In the genomic region with DNA sequence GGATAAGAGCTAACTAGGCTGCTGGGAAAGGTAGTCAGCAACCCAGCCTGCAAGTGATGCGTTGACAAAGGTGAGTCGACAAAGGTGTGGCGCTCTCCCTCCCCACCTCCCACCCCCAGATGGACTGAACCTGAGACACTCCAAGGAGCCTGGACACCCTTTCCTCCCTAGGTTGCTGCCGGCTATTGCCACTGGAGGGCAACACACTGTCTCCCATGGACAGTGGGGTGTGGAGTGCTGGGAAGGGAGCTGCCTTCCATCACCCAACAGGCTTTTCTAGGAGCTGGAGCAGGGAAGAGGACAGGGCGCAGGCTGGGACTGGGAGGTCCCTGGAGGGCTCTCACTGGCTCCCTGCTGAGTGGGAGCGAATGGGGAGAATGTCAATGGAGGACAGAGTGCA, we compare ENCODE assay signal across 9 cellular contexts.
DNase-seq lines count a peak whose midpoint lies in the region; ATAC-seq lines count a peak whose summit lies in the region.
"Had no signal": no experiment of that assay in that cellular context is flagged by ENCODE, and none has a peak within 500 bp of the region (broad histone marks: within the 10 kb centered on the region; RNA-seq: fewer than 3 reads in every experiment).

No MANE protein-coding gene starts in this region.

- intact Hi-C loops in left ventricle myocardium superior (cut with micrococcal nuclease) (no loop called here), left cardiac atrium (cut with DNase I) (no loop called here)

- DNase-seq in left ventricle myocardium superior (no peak), left cardiac atrium (no peak), UCSD-AML1 (lab: John Stamatoyannopoulos, UW; ENCODE audit: unreplicated experiment) (peak; percentile 20), iPS-NIHi11 (ENCODE audit: low spot score) (peak; percentile 68)
- no peak for DNase-seq in stimulated activated CD8-positive, alpha-beta memory T cell treated with anti-CD3 and anti-CD28 coated beads, Interleukin-4, amount 100 ng/mL, for 48 hours
- no peak for DNase-seq in stimulated activated CD4-positive, alpha-beta T cell treated with anti-CD3 and anti-CD28 coated beads, Interleukin-4, amount 100 ng/mL, for 1 hour
- DNase-seq: esophagus squamous epithelium had no signal

- ATAC-seq in left ventricle myocardium superior = peak; percentile 14
- ATAC-seq in left cardiac atrium = no peak
- ATAC-seq in HG02588 (IDR thresholded peaks at IDR 0.05; ENCODE audit: unreplicated experiment) = no peak
- no peak for ATAC-seq in GM21360 (IDR thresholded peaks at IDR 0.05; ENCODE audit: unreplicated experiment)

Comparison
In these comparisons a context has a peak if more than half of its experiments do, and no peak if none do; other contexts are left out.
1. DNase-seq: peak in UCSD-AML1 (single experiment) and iPS-NIHi11 (single experiment); none in left ventricle myocardium superior (single experiment), left cardiac atrium (single experiment), stimulated activated CD8-positive, alpha-beta memory T cell treated with anti-CD3 and anti-CD28 coated beads, Interleukin-4, amount 100 ng/mL, for 48 hours (single experiment) and stimulated activated CD4-positive, alpha-beta T cell treated with anti-CD3 and anti-CD28 coated beads, Interleukin-4, amount 100 ng/mL, for 1 hour (single experiment).